ENCODE assay signal across 2 cellular contexts in genomic region chr7:51253157-51253556, GRCh38.
TF ChIP-seq lines count a peak whose summit lies in the region.

No MANE protein-coding gene starts in this region.

TF ChIP-seq in H1, 55 proteins besides CTCF, POLR2A, EP300 and RAD21 (continued from another document):
- TF ChIP-seq SIN3A (conservative IDR thresholded peaks at IDR 0.05 in 1 of 2, IDR thresholded peaks at IDR 0.05 in 1 of 2; ENCODE audit: low read depth in 1 of 2, low read length in 2 of 2): no peak
- no peak for TF ChIP-seq MAFK (IDR thresholded peaks at IDR 0.05; ENCODE audit: low read depth, low read length)
- no peak for TF ChIP-seq CREB1 (IDR thresholded peaks at IDR 0.05)
- TF ChIP-seq HDAC2 (IDR thresholded peaks at IDR 0.05; ENCODE audit: borderline replicate concordance in 1 of 2, low read depth in 2 of 2, low read length in 2 of 2): no peak
- TF ChIP-seq SP1 (IDR thresholded peaks at IDR 0.05; ENCODE audit: low read depth, low read length): no peak
- TF ChIP-seq YY1 (IDR thresholded peaks at IDR 0.05; ENCODE audit: low read depth, low read length): no peak
- TF ChIP-seq CHD1 (IDR thresholded peaks at IDR 0.05; ENCODE audit: low read depth, low read length): no peak
- no peak for TF ChIP-seq FOSL1 (IDR thresholded peaks at IDR 0.05; ENCODE audit: insufficient read depth, low read depth, low read length)
- no peak for TF ChIP-seq POU5F1 (IDR thresholded peaks at IDR 0.05; ENCODE audit: low read depth, low read length)
- no peak for TF ChIP-seq RXRA (IDR thresholded peaks at IDR 0.05; ENCODE audit: insufficient read depth, low read depth, low read length)
- no peak for TF ChIP-seq BRCA1 (IDR thresholded peaks at IDR 0.05; ENCODE audit: low read depth, low read length)

TF ChIP-seq in SK-N-SH, 30 proteins besides CTCF, POLR2A, EP300 and RAD21:
- TF ChIP-seq, protein P1, sequence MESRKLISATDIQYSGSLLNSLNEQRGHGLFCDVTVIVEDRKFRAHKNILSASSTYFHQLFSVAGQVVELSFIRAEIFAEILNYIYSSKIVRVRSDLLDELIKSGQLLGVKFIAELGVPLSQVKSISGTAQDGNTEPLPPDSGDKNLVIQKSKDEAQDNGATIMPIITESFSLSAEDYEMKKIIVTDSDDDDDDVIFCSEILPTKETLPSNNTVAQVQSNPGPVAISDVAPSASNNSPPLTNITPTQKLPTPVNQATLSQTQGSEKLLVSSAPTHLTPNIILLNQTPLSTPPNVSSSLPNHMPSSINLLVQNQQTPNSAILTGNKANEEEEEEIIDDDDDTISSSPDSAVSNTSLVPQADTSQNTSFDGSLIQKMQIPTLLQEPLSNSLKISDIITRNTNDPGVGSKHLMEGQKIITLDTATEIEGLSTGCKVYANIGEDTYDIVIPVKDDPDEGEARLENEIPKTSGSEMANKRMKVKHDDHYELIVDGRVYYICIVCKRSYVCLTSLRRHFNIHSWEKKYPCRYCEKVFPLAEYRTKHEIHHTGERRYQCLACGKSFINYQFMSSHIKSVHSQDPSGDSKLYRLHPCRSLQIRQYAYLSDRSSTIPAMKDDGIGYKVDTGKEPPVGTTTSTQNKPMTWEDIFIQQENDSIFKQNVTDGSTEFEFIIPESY (IDR thresholded peaks at IDR 0.05; ENCODE audit: borderline replicate concordance, low read depth): no peak
- TF ChIP-seq IRF3 (IDR thresholded peaks at IDR 0.05; ENCODE audit: low read depth, low read length): no peak
- TF ChIP-seq FOXM1 (IDR thresholded peaks at IDR 0.05; ENCODE audit: low read depth): no peak
- TF ChIP-seq, protein P2, sequence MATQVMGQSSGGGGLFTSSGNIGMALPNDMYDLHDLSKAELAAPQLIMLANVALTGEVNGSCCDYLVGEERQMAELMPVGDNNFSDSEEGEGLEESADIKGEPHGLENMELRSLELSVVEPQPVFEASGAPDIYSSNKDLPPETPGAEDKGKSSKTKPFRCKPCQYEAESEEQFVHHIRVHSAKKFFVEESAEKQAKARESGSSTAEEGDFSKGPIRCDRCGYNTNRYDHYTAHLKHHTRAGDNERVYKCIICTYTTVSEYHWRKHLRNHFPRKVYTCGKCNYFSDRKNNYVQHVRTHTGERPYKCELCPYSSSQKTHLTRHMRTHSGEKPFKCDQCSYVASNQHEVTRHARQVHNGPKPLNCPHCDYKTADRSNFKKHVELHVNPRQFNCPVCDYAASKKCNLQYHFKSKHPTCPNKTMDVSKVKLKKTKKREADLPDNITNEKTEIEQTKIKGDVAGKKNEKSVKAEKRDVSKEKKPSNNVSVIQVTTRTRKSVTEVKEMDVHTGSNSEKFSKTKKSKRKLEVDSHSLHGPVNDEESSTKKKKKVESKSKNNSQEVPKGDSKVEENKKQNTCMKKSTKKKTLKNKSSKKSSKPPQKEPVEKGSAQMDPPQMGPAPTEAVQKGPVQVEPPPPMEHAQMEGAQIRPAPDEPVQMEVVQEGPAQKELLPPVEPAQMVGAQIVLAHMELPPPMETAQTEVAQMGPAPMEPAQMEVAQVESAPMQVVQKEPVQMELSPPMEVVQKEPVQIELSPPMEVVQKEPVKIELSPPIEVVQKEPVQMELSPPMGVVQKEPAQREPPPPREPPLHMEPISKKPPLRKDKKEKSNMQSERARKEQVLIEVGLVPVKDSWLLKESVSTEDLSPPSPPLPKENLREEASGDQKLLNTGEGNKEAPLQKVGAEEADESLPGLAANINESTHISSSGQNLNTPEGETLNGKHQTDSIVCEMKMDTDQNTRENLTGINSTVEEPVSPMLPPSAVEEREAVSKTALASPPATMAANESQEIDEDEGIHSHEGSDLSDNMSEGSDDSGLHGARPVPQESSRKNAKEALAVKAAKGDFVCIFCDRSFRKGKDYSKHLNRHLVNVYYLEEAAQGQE (IDR thresholded peaks at IDR 0.05; ENCODE audit: low read depth, low read length): no peak
- no peak for TF ChIP-seq NFIC (IDR thresholded peaks at IDR 0.05; ENCODE audit: borderline replicate concordance)
- TF ChIP-seq TEAD4 (IDR thresholded peaks at IDR 0.05; ENCODE audit: borderline replicate concordance, insufficient read depth): no peak
- no peak for TF ChIP-seq FOSL2 (IDR thresholded peaks at IDR 0.05; ENCODE audit: borderline replicate concordance, low read depth)
- TF ChIP-seq GATA2 (CRISPR knock-in tag; IDR thresholded peaks at IDR 0.05): no peak
- TF ChIP-seq SIN3A (IDR thresholded peaks at IDR 0.05; ENCODE audit: borderline replicate concordance, low read depth, low read length): no peak
- TF ChIP-seq MEF2A (IDR thresholded peaks at IDR 0.05; ENCODE audit: borderline replicate concordance, low read depth): no peak
- TF ChIP-seq POLR2AphosphoS5 (IDR thresholded peaks at IDR 0.05; ENCODE audit: low read depth, low read length): no peak
- TF ChIP-seq SMC3 (IDR thresholded peaks at IDR 0.05; ENCODE audit: low read depth, low read length): no peak
- TF ChIP-seq, protein P3, sequence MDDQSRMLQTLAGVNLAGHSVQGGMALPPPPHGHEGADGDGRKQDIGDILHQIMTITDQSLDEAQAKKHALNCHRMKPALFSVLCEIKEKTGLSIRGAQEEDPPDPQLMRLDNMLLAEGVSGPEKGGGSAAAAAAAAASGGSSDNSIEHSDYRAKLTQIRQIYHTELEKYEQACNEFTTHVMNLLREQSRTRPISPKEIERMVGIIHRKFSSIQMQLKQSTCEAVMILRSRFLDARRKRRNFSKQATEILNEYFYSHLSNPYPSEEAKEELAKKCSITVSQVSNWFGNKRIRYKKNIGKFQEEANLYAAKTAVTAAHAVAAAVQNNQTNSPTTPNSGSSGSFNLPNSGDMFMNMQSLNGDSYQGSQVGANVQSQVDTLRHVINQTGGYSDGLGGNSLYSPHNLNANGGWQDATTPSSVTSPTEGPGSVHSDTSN (IDR thresholded peaks at IDR 0.05): no peak
- no peak for TF ChIP-seq JUND (IDR thresholded peaks at IDR 0.05)
